21 cellular contexts compared by ENCODE assay signal in the genomic region with DNA sequence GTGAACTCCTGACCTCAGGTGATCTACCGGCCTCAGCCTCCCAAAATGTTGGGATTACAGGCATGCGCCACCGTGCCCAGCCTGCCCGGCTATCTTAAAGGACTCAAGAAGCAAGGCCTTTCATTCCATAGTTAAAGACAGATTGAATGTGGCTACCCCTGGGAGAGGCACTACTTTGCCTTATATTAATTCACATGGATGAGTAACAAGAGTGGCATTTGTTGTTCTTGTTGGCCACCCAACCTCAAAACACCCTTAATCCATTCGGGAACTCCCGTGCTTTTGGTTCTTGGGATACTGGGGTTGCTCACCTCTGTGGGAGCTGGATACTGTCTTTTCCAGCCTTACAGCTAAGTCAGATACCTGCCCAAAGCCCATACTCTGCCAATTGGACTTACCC.
"Had no signal": no experiment of that assay in that cellular context is flagged by ENCODE, and none has a peak within 500 bp of the region (broad histone marks: within the 10 kb centered on the region; RNA-seq: fewer than 3 reads in every experiment).

No MANE protein-coding gene starts in this region.

- H3K4me1 ChIP-seq: esophagus squamous epithelium, right lobe of liver had no signal

- H3K27ac ChIP-seq: brain microvascular endothelial cell, dorsolateral prefrontal cortex, esophagus squamous epithelium, right lobe of liver, transverse colon had no signal

- H3K27me3 ChIP-seq: brain microvascular endothelial cell, dorsolateral prefrontal cortex, esophagus squamous epithelium, right lobe of liver, spleen, transverse colon had no signal

- DNase-seq: activated CD4-positive, alpha-beta T cell treated with anti-CD3 and anti-CD28 coated beads, Interleukin-2, amount 50 U/mL, for 48 hours; activated CD8-positive, alpha-beta memory T cell treated with anti-CD3 and anti-CD28 coated beads, Interleukin-2, amount 10 ng/mL, durations not matched to agents 7 days and 5 days; activated effector memory CD4-positive, alpha-beta T cell treated with anti-CD3 and anti-CD28 coated beads, Interleukin-2, amount 50 U/mL, for 16 hours; activated T-cell treated with anti-CD3 and anti-CD28 coated beads, Interleukin-2, amount 50 U/mL, for 24 hours; amygdala; brain microvascular endothelial cell; dorsolateral prefrontal cortex; esophagus squamous epithelium; foreskin fibroblast; head of caudate nucleus; natural killer cell; posterior cingulate gyrus; right lobe of liver; spleen; stimulated activated CD4-positive, alpha-beta T cell treated with anti-CD3 and anti-CD28 coated beads, Interleukin-1b, Interleukin-23, amount 100 ng/mL, for 48 hours; stimulated activated naive B cell treated with anti-CD40 and anti-IgM and Interleukin-4, amounts not matched to agents 10 μg/mL and 1 μg/mL and 100 μg/mL, for 72 hours; substantia nigra; transverse colon had no signal

- ATAC-seq: activated CD4-positive, CD25-positive, alpha-beta regulatory T cell treated with anti-CD3 and anti-CD28 coated beads, Interleukin-2, amount 50 U/mL, for 24 hours; activated CD8-positive, alpha-beta memory T cell treated with anti-CD3 and anti-CD28 coated beads, Interleukin-2, amount 10 ng/mL, durations not matched to agents 7 days and 5 days; activated naive CD4-positive, alpha-beta T cell treated with anti-CD3 and anti-CD28 coated beads, Interleukin-2, amount 50 U/mL, for 72 hours; left lobe of liver; natural killer cell; right lobe of liver; stimulated activated naive B cell treated with anti-CD40 and anti-IgM and Interleukin-4, amounts not matched to agents 10 μg/mL and 1 μg/mL and 100 μg/mL, for 72 hours had no signal
